ENCODE assay signal across 29 cellular contexts in genomic region chr16:77581706-77582105, GRCh38.
DNase-seq lines count a peak whose midpoint lies in the region; ATAC-seq and TF ChIP-seq lines count a peak whose summit lies in the region.
"Had no signal": no experiment of that assay in that cellular context is flagged by ENCODE, and none has a peak within 500 bp of the region (broad histone marks: within the 10 kb centered on the region; RNA-seq: fewer than 3 reads in every experiment).

No MANE protein-coding gene starts in this region.

- CTCF ChIA-PET in PC-3 (lab: Charles Lee) = no interaction called here

- no peak for TF ChIP-seq CTCF in AG10803 (conservative IDR thresholded peaks at IDR 0.05; ENCODE audit: low read length)
- no peak for TF ChIP-seq CTCF in suprapubic skin (IDR thresholded peaks at IDR 0.05)
- TF ChIP-seq CTCF in brain microvascular endothelial cell (IDR thresholded peaks at IDR 0.05; ENCODE audit: low read depth, low read length, missing control alignments) = no peak
- no peak for TF ChIP-seq CTCF in PC-3 (conservative IDR thresholded peaks at IDR 0.05; ENCODE audit: low read depth, low read length)

- H3K4me1 ChIP-seq in suprapubic skin (no peaks in the 10 kb centered on the region), PC-3 (ENCODE audit: insufficient read depth, low read length) (no peaks in the 10 kb centered on the region)
- H3K4me1 ChIP-seq: SJSA1 had no signal

- H3K36me3 ChIP-seq in suprapubic skin (no peaks in the 10 kb centered on the region), brain microvascular endothelial cell (replicated peaks) (no peaks in the 10 kb centered on the region), PC-3 (ENCODE audit: low read depth, low read length) (no peaks in the 10 kb centered on the region)
- H3K36me3 ChIP-seq: BLaER1 treated with 17β-estradiol and CSF1 and Interleukin-3, amounts not matched to agents 10 nM and 100 nM; SJSA1 had no signal

- H3F3A ChIP-seq in PC-3 (ENCODE audit: low read length, unreplicated experiment) = no peaks in the 10 kb centered on the region

- in situ Hi-C loops in brain microvascular endothelial cell (cut with HindIII; ENCODE audit: low pct_ligation_motif_present, low sequenced_read_pairs) = loop anchor here (25.0 kb wide), 1 partner anchor 344 kb away; no protein-coding TSS in a partner anchor

- POLR2A ChIA-PET in PC-3 (lab: Charles Lee; ENCODE audit: unreplicated experiment) = no interaction called here

- no peak overlapping the region for H2AFZ ChIP-seq in PC-3 (ENCODE audit: low read length)
- H2AFZ ChIP-seq: PC-9 had no signal

- H3K4me2 ChIP-seq in PC-3 (ENCODE audit: low read length) = no peak overlapping the region
- H3K4me2 ChIP-seq: BLaER1 treated with 17β-estradiol and CSF1 and Interleukin-3, amounts not matched to agents 10 nM and 100 nM; PC-9 had no signal

- H3K27ac ChIP-seq in suprapubic skin = no peak overlapping the region
- H3K27ac ChIP-seq in brain microvascular endothelial cell = no peak overlapping the region
- no peak overlapping the region for H3K27ac ChIP-seq in PC-3 (ENCODE audit: low read length)
- H3K27ac ChIP-seq: BLaER1 treated with 17β-estradiol and CSF1 and Interleukin-3, amounts not matched to agents 10 nM and 100 nM; PC-9; SJSA1 had no signal

- no peak overlapping the region for H3K9ac ChIP-seq in PC-3 (ENCODE audit: low read length)
- H3K9ac ChIP-seq: BLaER1 treated with 17β-estradiol and CSF1 and Interleukin-3, amounts not matched to agents 10 nM and 100 nM had no signal

- intact Hi-C loops in PC-3 (cut with micrococcal nuclease) = loop anchor here (5.0 kb wide), 1 partner anchor 144 kb away; the partner anchor contains the start of gene ADAMTS18

- ATAC-seq in PC-3 = no peak
- ATAC-seq: HepG2, K562 had no signal

- H3K4me3 ChIP-seq in AG10803 (ENCODE audit: low read length) (no peak overlapping the region), suprapubic skin (no peak overlapping the region), brain microvascular endothelial cell (ENCODE audit: low read depth, low read length) (no peak overlapping the region), PC-3 (ENCODE audit: low read length) (no peak overlapping the region)
- H3K4me3 ChIP-seq: BLaER1 treated with 17β-estradiol and CSF1 and Interleukin-3, amounts not matched to agents 10 nM and 100 nM; K562; PC-9; SJSA1 had no signal

- H3K27me3 ChIP-seq in suprapubic skin (no peaks in the 10 kb centered on the region), brain microvascular endothelial cell (replicated peaks) (no peaks in the 10 kb centered on the region), PC-3 (ENCODE audit: low read length) (peaks cover 14% of the 10 kb centered on the region; the same call in 1 of the 2 replicates)
- H3K27me3 ChIP-seq: SJSA1 had no signal

- TF ChIP-seq POLR2A in suprapubic skin (IDR thresholded peaks at IDR 0.05) = no peak

- TF ChIP-seq EP300 in suprapubic skin (IDR thresholded peaks at IDR 0.05) = no peak

- no peaks in the 10 kb centered on the region for H3K9me3 ChIP-seq in suprapubic skin
- no peaks in the 10 kb centered on the region for H3K9me3 ChIP-seq in PC-3 (ENCODE audit: low read length)
- H3K9me3 ChIP-seq: SJSA1 had no signal

- WGBS in suprapubic skin = 55% methylated on average over 2 of the region's 2 CpGs

- DNase-seq in AG10803 (ENCODE audit: low read depth) (peak; percentile 54), M059J (ENCODE audit: low read depth) (peak; percentile 40), cerebellar cortex (ENCODE audit: low spot score) (peak; percentile 55), iris pigment epithelial cell (ENCODE audit: low read depth) (peak; percentile 74), GM19238 (ENCODE audit: insufficient read length, low spot score) (no peak), suprapubic skin (ENCODE audit: low spot score in 2 of 2) (no peak), brain microvascular endothelial cell (no peak), PC-3 (no peak)
- DNase-seq: 8988T; ACHN; AML-193; CD4-positive, alpha-beta T cell; Kasumi-1; MV-4-11; NCI-H1105 treated with DMSO at 0.1 percent for 48 hours; NCI-H146; NCI-H1930; NCI-H2107; NCI-H446; NCI-H524 treated with DMSO at 0.1 percent for 48 hours; NCI-H774; NK-92 treated with Interleukin-12 subunit alpha and Interleukin-12 subunit beta, amount 100 ng/mL, for 24 hours; PC-9; Right ventricle myocardium superior; RPMI8226 had no signal

- H3K79me2 ChIP-seq in PC-3 (ENCODE audit: low read length) = no peaks in the 10 kb centered on the region

- no peaks in the 10 kb centered on the region for H3K9me2 ChIP-seq in PC-3 (replicated peaks; ENCODE audit: low read length)

- no TSS peak for BruUV-seq in PC-3 (replicated peaks; lab: Mats Ljungman, UMichigan)

- no peaks in the 10 kb centered on the region for H4K20me1 ChIP-seq in PC-3 (ENCODE audit: low read length)
- H4K20me1 ChIP-seq: BLaER1 treated with 17β-estradiol and CSF1 and Interleukin-3, amounts not matched to agents 10 nM and 100 nM had no signal

Comparison
In these comparisons a context has a peak if more than half of its experiments do, and no peak if none do; other contexts are left out.
1. DNase-seq: peak in AG10803 (single experiment), M059J (single experiment), cerebellar cortex (single experiment) and iris pigment epithelial cell (single experiment); none in GM19238 (single experiment), suprapubic skin (0 of 2), brain microvascular endothelial cell (single experiment) and PC-3 (single experiment).